In genomic region chrX:129654652-129655546, GRCh38 we compare ENCODE assay signal across 8 cellular contexts. TPM values are rescaled to one million over a fixed set of nuclear protein-coding genes. Genes with fewer than 3 reads are reported as not detected.
DNase-seq lines count a peak whose midpoint lies in the region; ATAC-seq and TF ChIP-seq lines count a peak whose summit lies in the region.

APLN (minus strand) TSS chrX:129654956; CDS start chrX:129654630, 326 bp downstream.

- peak in 1 of 2 experiments; percentile 7 for TF ChIP-seq CTCF in Caco-2 (IDR thresholded peaks at IDR 0.05; ENCODE audit: insufficient read depth in 1 of 2, low read depth in 1 of 2, low read length in 1 of 2, severe bottlenecking in 1 of 2, unreplicated experiment in 1 of 2)
- no peak for TF ChIP-seq CTCF in left ventricle myocardium inferior (IDR thresholded peaks at IDR 0.05; ENCODE audit: borderline replicate concordance)

- no peak within 1 kb of the TSS for H3K27ac Mint-ChIP-seq in Caco-2 (ENCODE audit: unreplicated experiment)
- H3K27ac Mint-ChIP-seq in activated naive CD8-positive, alpha-beta T cell treated with anti-CD3 and anti-CD28 coated beads, Interleukin-2, amount 50 U/mL, for 24 hours: no peak within 1 kb of the TSS

- H3K27me3 Mint-ChIP-seq in Caco-2 (ENCODE audit: insufficient read depth, unreplicated experiment): peaks cover 4% of the 10 kb centered on the region
- peaks cover 13% of the 10 kb centered on the region for H3K27me3 Mint-ChIP-seq in activated naive CD8-positive, alpha-beta T cell treated with anti-CD3 and anti-CD28 coated beads, Interleukin-2, amount 50 U/mL, for 24 hours

- intact Hi-C loops in Caco-2 (cut with micrococcal nuclease; ENCODE audit: unreplicated experiment): loop anchor here (1.0 to 5.0 kb wide), 2 partner anchors 48 to 71 kb away; no protein-coding TSS in a partner anchor
- intact Hi-C loops in left ventricle myocardium inferior (cut with micrococcal nuclease): no loop called here
- intact Hi-C loops in posterior vena cava (cut with DNase I): no loop called here

- H3K36me3 ChIP-seq in Caco-2 (ENCODE audit: control insufficient read depth, insufficient read depth, low read length) (no peaks in the 10 kb centered on the region), left ventricle myocardium inferior (no peaks in the 10 kb centered on the region)

- peak; percentile 38 for ATAC-seq in GM21381 (IDR thresholded peaks at IDR 0.05; ENCODE audit: unreplicated experiment)
- ATAC-seq in activated naive CD8-positive, alpha-beta T cell treated with anti-CD3 and anti-CD28 coated beads, Interleukin-2, amount 50 U/mL, for 24 hours: peak; percentile 34

- CTCF ChIA-PET in Caco-2 (lab: Charles Lee): interaction anchor here (0.6 to 3.0 kb wide), 6 partner anchors 19 to 189 kb away, joined by 3 to 20 read pairs (median 8); partner anchors contain the start of gene ZDHHC9

- H3K4me1 Mint-ChIP-seq in Caco-2 (ENCODE audit: low read depth, unreplicated experiment): no peaks in the 10 kb centered on the region
- peaks cover 10% of the 10 kb centered on the region for H3K4me1 Mint-ChIP-seq in activated naive CD8-positive, alpha-beta T cell treated with anti-CD3 and anti-CD28 coated beads, Interleukin-2, amount 50 U/mL, for 24 hours

- H3K4me1 ChIP-seq in Caco-2 (no peaks in the 10 kb centered on the region), left ventricle myocardium inferior (peaks cover 37% of the 10 kb centered on the region)

- H3K27ac ChIP-seq in left ventricle myocardium inferior (replicated peaks): peak within 1 kb of the TSS; percentile 80

- no peaks in the 10 kb centered on the region for H3K9me3 Mint-ChIP-seq in Caco-2 (ENCODE audit: unreplicated experiment)
- no peaks in the 10 kb centered on the region for H3K9me3 Mint-ChIP-seq in activated naive CD8-positive, alpha-beta T cell treated with anti-CD3 and anti-CD28 coated beads, Interleukin-2, amount 50 U/mL, for 24 hours

- no peaks in the 10 kb centered on the region for H3K36me3 Mint-ChIP-seq in Caco-2 (ENCODE audit: insufficient read depth, unreplicated experiment)
- no peaks in the 10 kb centered on the region for H3K36me3 Mint-ChIP-seq in activated naive CD8-positive, alpha-beta T cell treated with anti-CD3 and anti-CD28 coated beads, Interleukin-2, amount 50 U/mL, for 24 hours (ENCODE audit: low read depth)

- POLR2A ChIA-PET in Caco-2 (lab: Charles Lee): no interaction called here

- DNase-seq in Caco-2: peak in 1 of 2 experiments; percentile 47
- DNase-seq in NCI-H128 (lab: John Stamatoyannopoulos, UW; ENCODE audit: unreplicated experiment): peak; percentile 6
- DNase-seq in activated naive CD8-positive, alpha-beta T cell treated with anti-CD3 and anti-CD28 coated beads, Interleukin-2, amount 50 U/mL, for 24 hours: peak; percentile 4
- DNase-seq in left ventricle myocardium inferior: peak; percentile 58
- peak; percentile 85 for DNase-seq in posterior vena cava (ENCODE audit: low spot score)
- no peak for DNase-seq in stimulated activated CD8-positive, alpha-beta memory T cell treated with anti-CD3 and anti-CD28 coated beads, Interleukin-4, amount 100 ng/mL, for 48 hours
- no peak for DNase-seq in kidney glomerular epithelial cell (lab: John Stamatoyannopoulos, UW)

- no TSS peak for BruUV-seq in Caco-2 (replicated peaks; lab: Mats Ljungman, UMichigan)

- peak within 1 kb of the TSS; percentile 75 for H3K4me3 Mint-ChIP-seq in Caco-2 (ENCODE audit: unreplicated experiment)
- peak within 1 kb of the TSS; percentile 63 for H3K4me3 Mint-ChIP-seq in activated naive CD8-positive, alpha-beta T cell treated with anti-CD3 and anti-CD28 coated beads, Interleukin-2, amount 50 U/mL, for 24 hours

- H3K4me3 ChIP-seq in Caco-2 (ENCODE audit: low read depth, low read length): peak within 1 kb of the TSS; percentile 51
- H3K4me3 ChIP-seq in left ventricle myocardium inferior: peak within 1 kb of the TSS; percentile 68

- no peaks in the 10 kb centered on the region for H3K27me3 ChIP-seq in Caco-2 (replicated peaks; ENCODE audit: control insufficient read depth, insufficient read depth, low read length)
- H3K27me3 ChIP-seq in left ventricle myocardium inferior (ENCODE audit: low read depth): no peaks in the 10 kb centered on the region

- no peaks in the 10 kb centered on the region for H3K9me3 ChIP-seq in Caco-2
- H3K9me3 ChIP-seq in left ventricle myocardium inferior (replicated peaks): no peaks in the 10 kb centered on the region

RNA-seq across cellular contexts. Expression of gene APLN, which starts in this region (rescaled TPM):
- total RNA-seq in Caco-2 (2022) (0.09 and 0.20 TPM in 2 replicates), left ventricle myocardium inferior (15.9 TPM), posterior vena cava (1 to 10 TPM; 6.1 to 8.5 TPM)

Comparison
In these comparisons a context has a peak if more than half of its experiments do, and no peak if none do; other contexts are left out.
1. DNase-seq: peak in NCI-H128 (single experiment), activated naive CD8-positive, alpha-beta T cell treated with anti-CD3 and anti-CD28 coated beads, Interleukin-2, amount 50 U/mL, for 24 hours (single experiment), left ventricle myocardium inferior (single experiment) and posterior vena cava (single experiment); none in stimulated activated CD8-positive, alpha-beta memory T cell treated with anti-CD3 and anti-CD28 coated beads, Interleukin-4, amount 100 ng/mL, for 48 hours (single experiment) and kidney glomerular epithelial cell (single experiment).